ENCODE assay signal across 24 cellular contexts in the genomic region with DNA sequence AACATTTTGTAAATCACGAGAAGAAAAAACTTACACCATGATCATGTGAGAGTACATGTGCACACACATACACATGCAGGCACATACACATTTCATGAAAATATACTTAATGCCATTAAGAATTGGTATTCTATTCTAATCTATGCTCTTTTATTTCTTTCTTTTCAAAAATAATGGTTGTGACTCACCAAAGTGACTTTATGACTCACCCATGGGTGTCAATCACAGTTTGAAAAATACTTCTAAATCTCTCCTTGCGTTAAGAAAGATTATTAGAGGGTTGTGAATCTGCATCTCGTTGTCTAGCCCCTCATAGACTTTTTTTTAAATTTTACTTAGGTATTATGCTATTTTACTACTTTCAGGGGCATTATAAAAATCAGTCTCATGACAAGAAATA.
"Had no signal": no experiment of that assay in that cellular context is flagged by ENCODE, and none has a peak within 500 bp of the region (broad histone marks: within the 10 kb centered on the region; RNA-seq: fewer than 3 reads in every experiment).

No MANE protein-coding gene starts in this region.

- H3K36me3 ChIP-seq: SJCRH30 had no signal

- H3K4me1 Mint-ChIP-seq: T-cell had no signal

- H3K4me2 ChIP-seq: KMS-11 had no signal

- H3K9me3 ChIP-seq: SJCRH30 had no signal

- H3K27ac ChIP-seq: HL-60, KMS-11, RWPE1, SJCRH30 had no signal

- H3K9ac ChIP-seq: KMS-11 had no signal

- H3K4me3 ChIP-seq: SJCRH30 had no signal

- H3K36me3 Mint-ChIP-seq: T-cell had no signal

- DNase-seq: IMR-90, Kasumi-1, MM.1S, NCI-H1092 treated with DMSO at 0.1 percent for 48 hours, NCI-H1436, NCI-H187, NCI-H2029, NCI-H2081 treated with DMSO at 0.1 percent for 48 hours, NCI-H2171, NCI-H226, NCI-H446, NCI-H510A, NCI-H524 treated with DMSO at 0.1 percent for 48 hours, NCI-H69, NCI-H774, SHP77, SJCRH30, SW 1271, T-cell had no signal

- H3K27me3 Mint-ChIP-seq: T-cell had no signal

- H3K27ac Mint-ChIP-seq: T-cell; T-helper 1 cell treated with Interleukin-12 subunit alpha and Interleukin-12 subunit beta and Interleukin-4 antibody, amounts not matched to agents 30 μg/mL and 1 μg/mL, for 36 hours had no signal

- H3K4me1 ChIP-seq: SJCRH30 had no signal

- H3K9me3 Mint-ChIP-seq: T-helper 1 cell treated with Interleukin-12 subunit alpha and Interleukin-12 subunit beta and Interleukin-4 antibody, amounts not matched to agents 30 μg/mL and 1 μg/mL, for 36 hours had no signal

- ATAC-seq: Panc1, T-cell had no signal

- H3K4me3 Mint-ChIP-seq: T-cell; T-helper 1 cell treated with Interleukin-12 subunit alpha and Interleukin-12 subunit beta and Interleukin-4 antibody, amounts not matched to agents 30 μg/mL and 1 μg/mL, for 36 hours had no signal
